ENCODE assay signal across 23 cellular contexts in genomic region chr4:152618971-152619370, GRCh38.
DNase-seq lines count a peak whose midpoint lies in the region; ATAC-seq and TF ChIP-seq lines count a peak whose summit lies in the region.
"Had no signal": no experiment of that assay in that cellular context is flagged by ENCODE, and none has a peak within 500 bp of the region (broad histone marks: within the 10 kb centered on the region; RNA-seq: fewer than 3 reads in every experiment).

No MANE protein-coding gene starts in this region.

- no peak overlapping the region for H4K12ac ChIP-seq in trophoblast cell (ENCODE audit: low read depth, low read length)

- H3K18ac ChIP-seq in trophoblast cell (ENCODE audit: low read length), result no peak overlapping the region

- in situ Hi-C loops in HAP-1 (cut with MboI; ENCODE audit: low sequenced_read_pairs), result no loop called here

- H3K4me2 ChIP-seq in PC-9, result no peak overlapping the region
- no peak overlapping the region for H3K4me2 ChIP-seq in trophoblast cell (ENCODE audit: low read length)

- no peak overlapping the region for H4K91ac ChIP-seq in trophoblast cell (ENCODE audit: low read depth, low read length)

- no peak overlapping the region for H3K23ac ChIP-seq in trophoblast cell (ENCODE audit: low read length)

- H3K9me3 ChIP-seq in PC-9 (ENCODE audit: insufficient read depth, low read depth), result no peaks in the 10 kb centered on the region
- no peaks in the 10 kb centered on the region for H3K9me3 ChIP-seq in trophoblast cell (ENCODE audit: insufficient read depth, low read depth, low read length)
- H3K9me3 ChIP-seq in HAP-1, result no peaks in the 10 kb centered on the region
- H3K9me3 ChIP-seq: Caco-2, Peyer's patch, SJCRH30 had no signal

- DNase-seq in DMS53 (lab: John Stamatoyannopoulos, UW) (peak; percentile 37), DMS53 treated with DMSO at 0.1 percent for 48 hours (lab: John Stamatoyannopoulos, UW; ENCODE audit: unreplicated experiment) (no peak), PC-9 (peak; percentile 11 to 66), trophoblast cell (peak; percentile 62 to 83), HAP-1 (ENCODE audit: low spot score in 2 of 2) (no peak), NCI-H1105 treated with DMSO at 0.1 percent for 48 hours (lab: John Stamatoyannopoulos, UW) (no peak), hepatic stellate cell (ENCODE audit: low spot score) (no peak)
- DNase-seq: CD8-positive, alpha-beta T cell; DMS 273 treated with DMSO at 0.1 percent for 48 hours; DND-41; HFFc6; NCI-H1092 treated with DMSO at 0.1 percent for 48 hours; NCI-H146; NCI-H1930; NCI-H2107; NCI-H526 treated with DMSO at 0.1 percent for 48 hours; Peyer's patch; SJCRH30 had no signal

- H3K79me1 ChIP-seq in trophoblast cell (ENCODE audit: low read length), result no peaks in the 10 kb centered on the region

- H3K4me1 ChIP-seq in PC-9 (replicated peaks; ENCODE audit: insufficient read depth) (no peaks in the 10 kb centered on the region; the same call in 1 of the 2 replicates), trophoblast cell (ENCODE audit: control insufficient read depth in 1 of 2, insufficient read depth in 2 of 2, low read length in 2 of 2) (peaks cover 2 to 3% of the 10 kb centered on the region in 2 experiments), HAP-1 (no peaks in the 10 kb centered on the region)
- H3K4me1 ChIP-seq: Peyer's patch, SJCRH30 had no signal

- WGBS in trophoblast cell (ENCODE audit: extremely low coverage, insufficient coverage, insufficient read length), result no CpG with 5 or more reads among the region's 4 CpGs

- H2AK5ac ChIP-seq in trophoblast cell (ENCODE audit: low read length), result no peak overlapping the region

- no TSS peak for BruUV-seq in PC-9 (replicated peaks; lab: Mats Ljungman, UMichigan)

- H3K27ac ChIP-seq in PC-9 (no peak overlapping the region), trophoblast cell (ENCODE audit: low read depth, low read length) (no peak overlapping the region)
- H3K27ac ChIP-seq: 22Rv1, C4-2B, Peyer's patch, SJCRH30 had no signal

- no peak overlapping the region for H3K14ac ChIP-seq in trophoblast cell (ENCODE audit: low read length)

- H3K9ac ChIP-seq in trophoblast cell (ENCODE audit: low read length), result no peak overlapping the region

- H2AFZ ChIP-seq in PC-9 (no peak overlapping the region), trophoblast cell (ENCODE audit: insufficient read depth, low read length, poor library complexity) (no peak overlapping the region)

- TF ChIP-seq CTCF in PC-9 (conservative IDR thresholded peaks at IDR 0.05), result no peak

- POLR2A ChIA-PET in PC-9 (lab: Charles Lee; ENCODE audit: unreplicated experiment), result no interaction called here

- H3K79me2 ChIP-seq in PC-9 (ENCODE audit: low read depth) (no peaks in the 10 kb centered on the region), trophoblast cell (ENCODE audit: control insufficient read depth, insufficient read depth, low read length, poor library complexity) (no peaks in the 10 kb centered on the region)

- ATAC-seq in esophagus mucosa, result peak; percentile 81
- ATAC-seq: CD8-positive, alpha-beta T cell; Right ventricle myocardium inferior had no signal

- CTCF ChIA-PET in PC-9 (lab: Charles Lee), result no interaction called here

- intact Hi-C loops in PC-9 (cut with micrococcal nuclease; ENCODE audit: unreplicated experiment), result no loop called here

- H3K9me2 ChIP-seq in PC-9 (ENCODE audit: insufficient read depth), result no peaks in the 10 kb centered on the region

- no peaks in the 10 kb centered on the region for H3F3A ChIP-seq in PC-9 (ENCODE audit: insufficient read depth, low read depth)

- no peak overlapping the region for H4K8ac ChIP-seq in trophoblast cell (ENCODE audit: low read depth, low read length)

- no peaks in the 10 kb centered on the region for H4K20me1 ChIP-seq in PC-9 (ENCODE audit: insufficient read depth)

- no peak overlapping the region for H2BK12ac ChIP-seq in trophoblast cell (ENCODE audit: low read length)

- no peak overlapping the region for H3K4ac ChIP-seq in trophoblast cell (ENCODE audit: low read depth, low read length)

- no peak overlapping the region for H2BK120ac ChIP-seq in trophoblast cell (ENCODE audit: insufficient read depth, low read length, poor library complexity)

- H3K36me3 ChIP-seq in PC-9 (ENCODE audit: low read depth) (no peaks in the 10 kb centered on the region), trophoblast cell (ENCODE audit: control insufficient read depth in 1 of 2, insufficient read depth in 2 of 2, low read length in 2 of 2) (no peaks in the 10 kb centered on the region), HAP-1 (replicated peaks) (no peaks in the 10 kb centered on the region)
- H3K36me3 ChIP-seq: Peyer's patch, SJCRH30 had no signal

- H3K4me3 ChIP-seq in PC-9, result no peak overlapping the region
- H3K4me3 ChIP-seq in trophoblast cell (ENCODE audit: low read depth, low read length), result no peak overlapping the region
- H3K4me3 ChIP-seq in HAP-1, result no peak overlapping the region
- H3K4me3 ChIP-seq: Peyer's patch, SJCRH30 had no signal

- H3K27me3 ChIP-seq in PC-9 (ENCODE audit: insufficient read depth, low read depth) (no peaks in the 10 kb centered on the region), trophoblast cell (ENCODE audit: insufficient read depth, low read length) (no peaks in the 10 kb centered on the region), HAP-1 (ENCODE audit: low read depth) (no peaks in the 10 kb centered on the region)
- H3K27me3 ChIP-seq: Peyer's patch, SJCRH30 had no signal

- H2BK5ac ChIP-seq in trophoblast cell (ENCODE audit: low read depth, low read length, poor library complexity), result no peak overlapping the region

Comparison
In these comparisons a context has a peak if more than half of its experiments do, and no peak if none do; other contexts are left out.
1. DNase-seq: peak in DMS53 (single experiment), PC-9 (2 of 2) and trophoblast cell (2 of 2); none in DMS53 treated with DMSO at 0.1 percent for 48 hours (single experiment), HAP-1 (0 of 2), NCI-H1105 treated with DMSO at 0.1 percent for 48 hours (single experiment) and hepatic stellate cell (single experiment).